Comparison of ENCODE assay signal across 1 cellular context in genomic region chr14:102319351-102320032, GRCh38.
TF ChIP-seq lines count a peak whose summit lies in the region.

ZNF839 (plus strand) TSS chr14:102319746; CDS start chr14:102319766, 20 bp downstream.

TF ChIP-seq in SK-N-SH, 30 proteins besides CTCF, POLR2A, EP300 and RAD21 (continued from another document):
- TF ChIP-seq REST (IDR thresholded peaks at IDR 0.05; ENCODE audit: low read depth, low read length) (peak; percentile 71; the same call in 1 of the 2 replicates), SMC3 (IDR thresholded peaks at IDR 0.05; ENCODE audit: low read depth, low read length) (0 out of 2 replicates have a peak, but pooled peaks have one; percentile 1), CHD2 (IDR thresholded peaks at IDR 0.05; ENCODE audit: low read length, partially characterized antibody) (peak; percentile 80), MXI1 (IDR thresholded peaks at IDR 0.05; ENCODE audit: low read depth, low read length) (peak; percentile 80), TCF12 (IDR thresholded peaks at IDR 0.05) (no peak), IRF3 (IDR thresholded peaks at IDR 0.05; ENCODE audit: low read depth, low read length) (no peak), RXRA (IDR thresholded peaks at IDR 0.05; ENCODE audit: borderline replicate concordance, low read depth) (no peak), FOSL2 (IDR thresholded peaks at IDR 0.05; ENCODE audit: borderline replicate concordance, low read depth) (no peak), RCOR1 (IDR thresholded peaks at IDR 0.05; ENCODE audit: low read length) (peak; percentile 57; the same call in 1 of the 2 replicates), USF2 (IDR thresholded peaks at IDR 0.05; ENCODE audit: borderline replicate concordance, low read depth, low read length) (no peak), PBX3 (IDR thresholded peaks at IDR 0.05) (no peak)
